1 cellular context compared by ENCODE assay signal in genomic region chr20:50052952-50053789, GRCh38.
TF ChIP-seq lines count a peak whose summit lies in the region.

No MANE protein-coding gene starts in this region.

TF ChIP-seq in GM23338, 12 proteins besides CTCF, POLR2A, EP300 and RAD21:
- TF ChIP-seq ZNF462 (CRISPR knock-in tag; IDR thresholded peaks at IDR 0.05) (no peak), JUNB (IDR thresholded peaks at IDR 0.05; ENCODE audit: unreplicated experiment) (no peak), ZNF114 (CRISPR knock-in tag; IDR thresholded peaks at IDR 0.05) (no peak), ETS1 (IDR thresholded peaks at IDR 0.05) (no peak), EZH2 (IDR thresholded peaks at IDR 0.05; ENCODE audit: low read depth, unreplicated experiment) (no peak), CREB1 (CRISPR knock-in tag; IDR thresholded peaks at IDR 0.05; ENCODE audit: low read depth) (no peak), POLR2AphosphoS5 (IDR thresholded peaks at IDR 0.05; ENCODE audit: low read depth) (no peak), ZNF331 (CRISPR knock-in tag; IDR thresholded peaks at IDR 0.05; ENCODE audit: low read depth) (no peak), STAT1 (IDR thresholded peaks at IDR 0.05; ENCODE audit: unreplicated experiment) (no peak), EZH2phosphoT487 (IDR thresholded peaks at IDR 0.05; ENCODE audit: unreplicated experiment) (no peak), REST (IDR thresholded peaks at IDR 0.05; ENCODE audit: unreplicated experiment) (no peak), NANOG (IDR thresholded peaks at IDR 0.05; ENCODE audit: borderline replicate concordance) (no peak)
